ENCODE assay signal across 7 cellular contexts in genomic region chr16:3718019-3718391, GRCh38. TPM values are rescaled to one million over a fixed set of nuclear protein-coding genes. Genes with fewer than 3 reads are reported as not detected.
DNase-seq lines count a peak whose midpoint lies in the region; ATAC-seq and TF ChIP-seq lines count a peak whose summit lies in the region.

No MANE protein-coding gene starts in this region.

- no peaks in the 10 kb centered on the region for H3K9me3 ChIP-seq in HUES6 (ENCODE audit: control insufficient read depth, insufficient read depth, low read depth, low read length)
- no peaks in the 10 kb centered on the region for H3K9me3 ChIP-seq in iPS DF 6.9 (ENCODE audit: control insufficient read depth, insufficient read depth, low read length)

- no peak for DNase-seq in activated CD8-positive, alpha-beta T cell treated with anti-CD3 and anti-CD28 coated beads for 36 hours
- DNase-seq in iPS DF 6.9 (ENCODE audit: low read depth, low spot score) (no peak), ecto neural progenitor cell (ENCODE audit: low spot score) (no peak), NCI-H2227 treated with DMSO at 0.1 percent for 48 hours (lab: John Stamatoyannopoulos, UW) (no peak)

- H3K27me3 ChIP-seq in HUES6 (ENCODE audit: control insufficient read depth, insufficient read depth, low read length) (no peaks in the 10 kb centered on the region), iPS DF 6.9 (ENCODE audit: control insufficient read depth, insufficient read depth, low read length) (no peaks in the 10 kb centered on the region)

- H3K4me3 Mint-ChIP-seq in activated CD8-positive, alpha-beta T cell treated with anti-CD3 and anti-CD28 coated beads for 36 hours, result peak overlapping the region; percentile 83
- peak overlapping the region; percentile 88 for H3K4me3 Mint-ChIP-seq in stimulated activated memory B cell treated with anti-CD40 and anti-IgM and Interleukin-4, amounts not matched to agents 10 μg/mL and 1 μg/mL and 100 μg/mL, for 72 hours

- peak overlapping the region; percentile 89 for H3K27ac Mint-ChIP-seq in activated CD8-positive, alpha-beta T cell treated with anti-CD3 and anti-CD28 coated beads for 36 hours
- H3K27ac Mint-ChIP-seq in stimulated activated memory B cell treated with anti-CD40 and anti-IgM and Interleukin-4, amounts not matched to agents 10 μg/mL and 1 μg/mL and 100 μg/mL, for 72 hours, result peak overlapping the region; percentile 92

- ATAC-seq in activated CD8-positive, alpha-beta T cell treated with anti-CD3 and anti-CD28 coated beads for 36 hours, result no peak
- no peak for ATAC-seq in stimulated activated memory B cell treated with anti-CD40 and anti-IgM and Interleukin-4, amounts not matched to agents 10 μg/mL and 1 μg/mL and 100 μg/mL, for 72 hours
- ATAC-seq in GM19023 (IDR thresholded peaks at IDR 0.05; ENCODE audit: unreplicated experiment), result no peak

- H3K36me3 ChIP-seq in HUES6 (ENCODE audit: control insufficient read depth, insufficient read depth, low read length) (peaks cover 15% of the 10 kb centered on the region; the same call in 1 of the 2 replicates), iPS DF 6.9 (ENCODE audit: control insufficient read depth, insufficient read depth, low read length) (no peaks in the 10 kb centered on the region; the same call in none of the 2 replicates)

- peaks cover 30% of the 10 kb centered on the region for H3K4me1 Mint-ChIP-seq in activated CD8-positive, alpha-beta T cell treated with anti-CD3 and anti-CD28 coated beads for 36 hours (ENCODE audit: low read depth)
- H3K4me1 Mint-ChIP-seq in stimulated activated memory B cell treated with anti-CD40 and anti-IgM and Interleukin-4, amounts not matched to agents 10 μg/mL and 1 μg/mL and 100 μg/mL, for 72 hours, result peaks cover 34% of the 10 kb centered on the region

- POLR2A ChIA-PET in activated CD8-positive, alpha-beta T cell treated with anti-CD3 and anti-CD28 coated beads for 36 hours (lab: Charles Lee), result interaction anchor here (1.0 to 1.6 kb wide), 3 partner anchors 11 to 160 kb away, joined by 4 to 6 read pairs (median 4); no protein-coding TSS in a partner anchor

- H3K36me3 Mint-ChIP-seq in activated CD8-positive, alpha-beta T cell treated with anti-CD3 and anti-CD28 coated beads for 36 hours (ENCODE audit: low read depth), result peaks cover 28% of the 10 kb centered on the region
- peaks cover 12% of the 10 kb centered on the region for H3K36me3 Mint-ChIP-seq in stimulated activated memory B cell treated with anti-CD40 and anti-IgM and Interleukin-4, amounts not matched to agents 10 μg/mL and 1 μg/mL and 100 μg/mL, for 72 hours

- H3K9me3 Mint-ChIP-seq in activated CD8-positive, alpha-beta T cell treated with anti-CD3 and anti-CD28 coated beads for 36 hours, result no peaks in the 10 kb centered on the region
- no peaks in the 10 kb centered on the region for H3K9me3 Mint-ChIP-seq in stimulated activated memory B cell treated with anti-CD40 and anti-IgM and Interleukin-4, amounts not matched to agents 10 μg/mL and 1 μg/mL and 100 μg/mL, for 72 hours

- H3K4me1 ChIP-seq in HUES6 (ENCODE audit: control insufficient read depth, insufficient read depth, low read length), result peaks cover 19% of the 10 kb centered on the region
- peaks cover 1% of the 10 kb centered on the region; the same call in 1 of the 2 replicates for H3K4me1 ChIP-seq in iPS DF 6.9 (ENCODE audit: control insufficient read depth, insufficient read depth, low read length)

- CTCF ChIA-PET in activated CD8-positive, alpha-beta T cell treated with anti-CD3 and anti-CD28 coated beads for 36 hours (lab: Charles Lee), result interaction anchor here (1.7 kb wide), 1 partner anchor 536 kb away, joined by 5 read pairs; no protein-coding TSS in a partner anchor

- peak overlapping the region; percentile 94 for H3K9ac ChIP-seq in HUES6 (ENCODE audit: low read length)

- H3K4me3 ChIP-seq in HUES6 (ENCODE audit: low read depth, low read length) (peak overlapping the region; percentile 90), iPS DF 6.9 (ENCODE audit: low read length) (peak overlapping the region; percentile 71; the same call in 1 of the 2 replicates)

- intact Hi-C loops in activated CD8-positive, alpha-beta T cell treated with anti-CD3 and anti-CD28 coated beads for 36 hours (cut with micrococcal nuclease), result no loop called here

- no peaks in the 10 kb centered on the region for H3K27me3 Mint-ChIP-seq in activated CD8-positive, alpha-beta T cell treated with anti-CD3 and anti-CD28 coated beads for 36 hours
- H3K27me3 Mint-ChIP-seq in stimulated activated memory B cell treated with anti-CD40 and anti-IgM and Interleukin-4, amounts not matched to agents 10 μg/mL and 1 μg/mL and 100 μg/mL, for 72 hours, result no peaks in the 10 kb centered on the region

- H3K27ac ChIP-seq in HUES6 (ENCODE audit: low read depth, low read length) (peak overlapping the region; percentile 77), iPS DF 6.9 (ENCODE audit: low read length) (no peak overlapping the region)

- no CpG with 5 or more reads among the region's 5 CpGs for WGBS in iPS DF 6.9 (ENCODE audit: insufficient coverage, insufficient read length)

- no peak for TF ChIP-seq CTCF in activated CD8-positive, alpha-beta T cell treated with anti-CD3 and anti-CD28 coated beads for 36 hours (IDR thresholded peaks at IDR 0.05)

RNA-seq across cellular contexts. Expression of gene TRAP1, which starts 0.7 kb away (rescaled TPM):
- 100 to 1,000 TPM; 343 to 379 TPM for total RNA-seq in activated CD8-positive, alpha-beta T cell treated with anti-CD3 and anti-CD28 coated beads for 36 hours
